ENCODE assay signal across 8 cellular contexts in genomic region chr16:31868701-31869167, GRCh38. TPM values are rescaled to one million over a fixed set of nuclear protein-coding genes. Genes with fewer than 3 reads are reported as not detected.
A peak's percentile ranks its signal among the peaks of the same experiment; 100 is the strongest.
DNase-seq lines count a peak whose midpoint lies in the region; ATAC-seq, FAIRE-seq and TF ChIP-seq lines count a peak whose summit lies in the region.

No MANE protein-coding gene starts in this region.

- CTCF ChIA-PET in WTC11 (lab: Charles Lee) = interaction anchor here (0.7 to 1.9 kb wide), 11 partner anchors 9 to 727 kb away, joined by 3 to 7 read pairs (median 4); partner anchors contain the start of gene ARMC5

- TF ChIP-seq CTCF in WTC11 (IDR thresholded peaks at IDR 0.05) (peak; percentile 63), bronchial epithelial cell (IDR thresholded peaks at IDR 0.05; ENCODE audit: insufficient read depth, low read length, severe bottlenecking) (peak; percentile 57)

- H3K27ac Mint-ChIP-seq in WTC11 = no peak overlapping the region

- FAIRE-seq in bronchial epithelial cell (lab: Jason Lieb, UNC) = no peak

- DNase-seq in ELR (ENCODE audit: low read depth) (peak; percentile 81), NCI-H2196 (lab: John Stamatoyannopoulos, UW; ENCODE audit: unreplicated experiment) (peak; percentile 85), WTC11 (ENCODE audit: low spot score) (peak; percentile 76), bronchial epithelial cell (ENCODE audit: low read depth) (peak; percentile 46), kidney glomerular epithelial cell (lab: John Stamatoyannopoulos, UW) (peak; percentile 26)
- peak; percentile 59 to 75 for DNase-seq in stimulated activated CD4-positive, alpha-beta T cell treated with anti-CD3 and anti-CD28 coated beads, Interleukin-1b, Interleukin-23, amount 100 ng/mL, for 1 hour (ENCODE audit: low read depth in 2 of 2)

- H3K27me3 ChIP-seq in bronchial epithelial cell (ENCODE audit: control insufficient read depth, insufficient read depth, low read length) = no peaks in the 10 kb centered on the region

- H3K36me3 ChIP-seq in bronchial epithelial cell (ENCODE audit: control insufficient read depth, insufficient read depth, low read length) = no peaks in the 10 kb centered on the region

- H3K36me3 Mint-ChIP-seq in WTC11 = peaks cover 6% of the 10 kb centered on the region; the same call in 1 of the 2 replicates

- no peak overlapping the region for H3K4me3 ChIP-seq in bronchial epithelial cell (ENCODE audit: low read depth, low read length)

- peaks cover 3% of the 10 kb centered on the region for H3K4me1 Mint-ChIP-seq in WTC11

- POLR2A ChIA-PET in WTC11 (lab: Charles Lee) = no interaction called here

- H3K9me3 Mint-ChIP-seq in WTC11 = peaks cover 28% of the 10 kb centered on the region

- no peak overlapping the region for H3K4me3 Mint-ChIP-seq in WTC11

- ATAC-seq in HG02678 (IDR thresholded peaks at IDR 0.05; ENCODE audit: unreplicated experiment) (peak; percentile 56), WTC11 (peak; percentile 60), HG02970 (IDR thresholded peaks at IDR 0.05; ENCODE audit: low FRiP score, unreplicated experiment) (no peak)

- H3K27me3 Mint-ChIP-seq in WTC11 (ENCODE audit: low read depth) = peaks cover 43% of the 10 kb centered on the region

TF ChIP-seq in WTC11, 78 proteins besides CTCF, POLR2A, EP300 and RAD21:
- TF ChIP-seq ATF1 (CRISPR knock-in tag; IDR thresholded peaks at IDR 0.05) (no peak), ERG (CRISPR knock-in tag; IDR thresholded peaks at IDR 0.05) (no peak), SOX15 (CRISPR knock-in tag; IDR thresholded peaks at IDR 0.05) (no peak), JAZF1 (CRISPR knock-in tag; IDR thresholded peaks at IDR 0.05) (no peak), KAT7 (CRISPR knock-in tag; IDR thresholded peaks at IDR 0.05; ENCODE audit: borderline replicate concordance) (no peak), ZNF219 (CRISPR knock-in tag; IDR thresholded peaks at IDR 0.05; ENCODE audit: borderline replicate concordance) (no peak), AR (CRISPR knock-in tag; IDR thresholded peaks at IDR 0.05) (no peak)
- TF ChIP-seq, protein P1, sequence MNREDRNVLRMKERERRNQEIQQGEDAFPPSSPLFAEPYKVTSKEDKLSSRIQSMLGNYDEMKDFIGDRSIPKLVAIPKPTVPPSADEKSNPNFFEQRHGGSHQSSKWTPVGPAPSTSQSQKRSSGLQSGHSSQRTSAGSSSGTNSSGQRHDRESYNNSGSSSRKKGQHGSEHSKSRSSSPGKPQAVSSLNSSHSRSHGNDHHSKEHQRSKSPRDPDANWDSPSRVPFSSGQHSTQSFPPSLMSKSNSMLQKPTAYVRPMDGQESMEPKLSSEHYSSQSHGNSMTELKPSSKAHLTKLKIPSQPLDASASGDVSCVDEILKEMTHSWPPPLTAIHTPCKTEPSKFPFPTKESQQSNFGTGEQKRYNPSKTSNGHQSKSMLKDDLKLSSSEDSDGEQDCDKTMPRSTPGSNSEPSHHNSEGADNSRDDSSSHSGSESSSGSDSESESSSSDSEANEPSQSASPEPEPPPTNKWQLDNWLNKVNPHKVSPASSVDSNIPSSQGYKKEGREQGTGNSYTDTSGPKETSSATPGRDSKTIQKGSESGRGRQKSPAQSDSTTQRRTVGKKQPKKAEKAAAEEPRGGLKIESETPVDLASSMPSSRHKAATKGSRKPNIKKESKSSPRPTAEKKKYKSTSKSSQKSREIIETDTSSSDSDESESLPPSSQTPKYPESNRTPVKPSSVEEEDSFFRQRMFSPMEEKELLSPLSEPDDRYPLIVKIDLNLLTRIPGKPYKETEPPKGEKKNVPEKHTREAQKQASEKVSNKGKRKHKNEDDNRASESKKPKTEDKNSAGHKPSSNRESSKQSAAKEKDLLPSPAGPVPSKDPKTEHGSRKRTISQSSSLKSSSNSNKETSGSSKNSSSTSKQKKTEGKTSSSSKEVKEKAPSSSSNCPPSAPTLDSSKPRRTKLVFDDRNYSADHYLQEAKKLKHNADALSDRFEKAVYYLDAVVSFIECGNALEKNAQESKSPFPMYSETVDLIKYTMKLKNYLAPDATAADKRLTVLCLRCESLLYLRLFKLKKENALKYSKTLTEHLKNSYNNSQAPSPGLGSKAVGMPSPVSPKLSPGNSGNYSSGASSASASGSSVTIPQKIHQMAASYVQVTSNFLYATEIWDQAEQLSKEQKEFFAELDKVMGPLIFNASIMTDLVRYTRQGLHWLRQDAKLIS (CRISPR knock-in tag; IDR thresholded peaks at IDR 0.05; ENCODE audit: borderline replicate concordance) = no peak

RNA-seq across cellular contexts. Expression of gene ZNF267, which starts 4.9 kb away (rescaled TPM):
- 18.6 to 25.3 TPM (median 21.8 TPM) in 3 replicates for total RNA-seq in WTC11 (2021)
- total RNA-seq in bronchial epithelial cell = 9.0 and 14.0 TPM in 2 replicates

Comparison
In these comparisons a context has a peak if more than half of its experiments do, and no peak if none do; other contexts are left out.
1. DNase-seq: peak in every context shown above with its lines; median percentile 85 in NCI-H2196; 81 in ELR; 76 in WTC11; 67 in stimulated activated CD4-positive, alpha-beta T cell treated with anti-CD3 and anti-CD28 coated beads, Interleukin-1b, Interleukin-23, amount 100 ng/mL, for 1 hour; 46 in bronchial epithelial cell; 26 in kidney glomerular epithelial cell.